In genomic region chr17:67717624-67718324, GRCh38 we compare ENCODE assay signal across 8 cellular contexts. TPM values are rescaled to one million over a fixed set of nuclear protein-coding genes. Genes with fewer than 3 reads are reported as not detected.
DNase-seq lines count a peak whose midpoint lies in the region; ATAC-seq and TF ChIP-seq lines count a peak whose summit lies in the region.

NOL11 (plus strand) TSS chr17:67717936; CDS start chr17:67717948, 12 bp downstream.

- POLR2A ChIA-PET in Panc1 (lab: Charles Lee): interaction anchor here (0.5 to 0.7 kb wide), 3 partner anchors 11 to 35 kb away, joined by 3 to 13 read pairs (median 5); no protein-coding TSS in a partner anchor

- H3K4me3 ChIP-seq in DND-41 (ENCODE audit: low read depth in 1 of 2, low read length in 2 of 2) (peak within 1 kb of the TSS; percentile 69 to 85), KMS-11 (IDR thresholded peaks at IDR 0.05; ENCODE audit: insufficient read depth, low read depth, low read length) (peak within 1 kb of the TSS; percentile 59), Panc1 (ENCODE audit: low read depth in 2 of 2, low read length in 2 of 2) (peak within 1 kb of the TSS; percentile 97 to 100), mucosa of stomach (ENCODE audit: low read length) (peak within 1 kb of the TSS; percentile 68)

- CTCF ChIA-PET in Panc1 (lab: Charles Lee): interaction anchor here (0.5 to 0.6 kb wide), 2 partner anchors 60 to 484 kb away, joined by 3 to 5 read pairs; no protein-coding TSS in a partner anchor

- H3K79me2 ChIP-seq in DND-41 (ENCODE audit: insufficient read depth, low read length) (peaks cover 36% of the 10 kb centered on the region), KMS-11 (ENCODE audit: insufficient read depth, low read depth) (peaks cover 31% of the 10 kb centered on the region)

- TF ChIP-seq POLR2A in erythroblast (IDR thresholded peaks at IDR 0.05; ENCODE audit: low read length): peak; percentile 96

- peaks cover 22% of the 10 kb centered on the region for H3K4me1 Mint-ChIP-seq in activated T-cell treated with anti-CD3 and anti-CD28 coated beads, Interleukin-2, amount 50 U/mL, for 4 hours (ENCODE audit: low read depth)

- no peaks in the 10 kb centered on the region for H3K9me3 Mint-ChIP-seq in activated T-cell treated with anti-CD3 and anti-CD28 coated beads, Interleukin-2, amount 50 U/mL, for 4 hours

- no peaks in the 10 kb centered on the region; the same call in 1 of the 2 replicates for H4K20me1 ChIP-seq in DND-41 (ENCODE audit: insufficient read depth, low read length)
- H4K20me1 ChIP-seq in KMS-11 (ENCODE audit: insufficient read depth): no peaks in the 10 kb centered on the region

- H3K27ac ChIP-seq in DND-41 (ENCODE audit: low read length) (peak within 1 kb of the TSS; percentile 87), KMS-11 (peak within 1 kb of the TSS; percentile 88), Panc1 (ENCODE audit: low read length) (peak within 1 kb of the TSS; percentile 92)

- no peaks in the 10 kb centered on the region for H3K27me3 Mint-ChIP-seq in activated T-cell treated with anti-CD3 and anti-CD28 coated beads, Interleukin-2, amount 50 U/mL, for 4 hours (ENCODE audit: low read depth)

- TF ChIP-seq CTCF in DND-41 (IDR thresholded peaks at IDR 0.05; ENCODE audit: borderline replicate concordance, extremely low read depth, low read length, poor library complexity, severe bottlenecking) (peak; percentile 97), KMS-11 (conservative IDR thresholded peaks at IDR 0.05; ENCODE audit: low read depth, low read length) (peak; percentile 87), Panc1 (IDR thresholded peaks at IDR 0.05) (peak; percentile 93)

- TSS peak; percentile 95 for BruUV-seq in Panc1 (replicated peaks; lab: Mats Ljungman, UMichigan)

- H3K4me1 ChIP-seq in DND-41 (ENCODE audit: insufficient read depth, low read length) (peaks cover 30% of the 10 kb centered on the region), KMS-11 (ENCODE audit: low read depth, poor library complexity, severe bottlenecking) (peaks cover 31% of the 10 kb centered on the region), Panc1 (ENCODE audit: control insufficient read depth, insufficient read depth, low read length) (peaks cover 4% of the 10 kb centered on the region), mucosa of stomach (ENCODE audit: control insufficient read depth, insufficient read depth, low read length) (peaks cover 17% of the 10 kb centered on the region)

- intact Hi-C loops in Panc1 (cut with micrococcal nuclease; ENCODE audit: unreplicated experiment): no loop called here

- H3K27me3 ChIP-seq in DND-41 (ENCODE audit: insufficient read depth, low read length, poor library complexity): no peaks in the 10 kb centered on the region
- no peaks in the 10 kb centered on the region for H3K27me3 ChIP-seq in KMS-11 (ENCODE audit: insufficient read depth, low read depth)
- H3K27me3 ChIP-seq in Panc1 (ENCODE audit: control insufficient read depth, insufficient read depth, low read length): no peaks in the 10 kb centered on the region
- no peaks in the 10 kb centered on the region for H3K27me3 ChIP-seq in mucosa of stomach (ENCODE audit: control insufficient read depth, insufficient read depth, low read length)

- peaks cover 15% of the 10 kb centered on the region for H3K36me3 Mint-ChIP-seq in activated T-cell treated with anti-CD3 and anti-CD28 coated beads, Interleukin-2, amount 50 U/mL, for 4 hours (ENCODE audit: insufficient read depth)

- H3K4me2 ChIP-seq in DND-41 (ENCODE audit: insufficient read depth, low read length): peak within 1 kb of the TSS; percentile 84
- H3K4me2 ChIP-seq in KMS-11: peak within 1 kb of the TSS; percentile 94

- peak within 1 kb of the TSS; percentile 99 for H3K4me3 Mint-ChIP-seq in activated T-cell treated with anti-CD3 and anti-CD28 coated beads, Interleukin-2, amount 50 U/mL, for 4 hours

- peak within 1 kb of the TSS; percentile 70 for H3K9ac ChIP-seq in DND-41 (ENCODE audit: low read depth, low read length)
- peak within 1 kb of the TSS; percentile 96 for H3K9ac ChIP-seq in KMS-11
- peak within 1 kb of the TSS; percentile 85 for H3K9ac ChIP-seq in mucosa of stomach (ENCODE audit: low read length)

- H2AFZ ChIP-seq in DND-41 (ENCODE audit: low read depth, low read length) (peak within 1 kb of the TSS; percentile 86), KMS-11 (ENCODE audit: low read depth) (peak within 1 kb of the TSS; percentile 88)

- H3K9me3 ChIP-seq in DND-41 (ENCODE audit: insufficient read depth, low read length, severe bottlenecking) (no peaks in the 10 kb centered on the region), Panc1 (ENCODE audit: control insufficient read depth, insufficient read depth, low read depth, low read length) (no peaks in the 10 kb centered on the region), mucosa of stomach (ENCODE audit: control insufficient read depth, low read length) (no peaks in the 10 kb centered on the region)

- H3K36me3 ChIP-seq in DND-41 (ENCODE audit: insufficient read depth, low read length) (peaks cover 33% of the 10 kb centered on the region), KMS-11 (ENCODE audit: insufficient read depth) (peaks cover 20% of the 10 kb centered on the region), Panc1 (ENCODE audit: control insufficient read depth, insufficient read depth, low read length) (peaks cover 32% of the 10 kb centered on the region), mucosa of stomach (ENCODE audit: control insufficient read depth, insufficient read depth, low read length) (peaks cover 4% of the 10 kb centered on the region)

- in situ Hi-C loops in Panc1 (cut with HindIII; ENCODE audit: low pct_unique_long_range_greater_than_20kb, low sequenced_read_pairs): no loop called here

- peak; percentile 99 for DNase-seq in DND-41
- peak; percentile 88 for DNase-seq in Panc1 (ENCODE audit: low read depth, low spot score)
- peak; percentile 99 for DNase-seq in activated T-cell treated with anti-CD3 and anti-CD28 coated beads, Interleukin-2, amount 50 U/mL, for 4 hours
- peak; percentile 100 for DNase-seq in erythroblast (lab: John Stamatoyannopoulos, UW)
- peak; percentile 99 for DNase-seq in stimulated activated CD8-positive, alpha-beta memory T cell treated with anti-CD3 and anti-CD28 coated beads, Interleukin-7, amount 100 ng/mL, for 1 hour (ENCODE audit: low read depth in 2 of 2)

- peak; percentile 96 for ATAC-seq in DND-41 (ENCODE audit: insufficient read depth, low read depth)
- peak; percentile 96 for ATAC-seq in GM21737 (IDR thresholded peaks at IDR 0.05; ENCODE audit: unreplicated experiment)
- ATAC-seq in Panc1: peak; percentile 100
- peak; percentile 94 to 96 for ATAC-seq in activated T-cell treated with anti-CD3 and anti-CD28 coated beads, Interleukin-2, amount 50 U/mL, for 4 hours

RNA-seq across cellular contexts. Expression of gene NOL11, which starts in this region (rescaled TPM):
- 41.0 TPM for total RNA-seq in Panc1 (2021; ENCODE audit: unreplicated experiment)
- 28.0 TPM for polyA plus RNA-seq in Panc1 (2012; ENCODE audit: insufficient read length)
- 100 to 1,000 TPM; 127 to 139 (median 137) TPM for total RNA-seq in activated T-cell treated with anti-CD3 and anti-CD28 coated beads, Interleukin-2, amount 50 U/mL, for 4 hours

Comparison
In these comparisons a context has a peak if more than half of its experiments do, and no peak if none do; other contexts are left out.
1. Peak in every context shown above with its lines: DNase-seq, ATAC-seq, H3K4me3 ChIP-seq and H3K27ac ChIP-seq.